In genomic region chr5:126676195-126676624, GRCh38 we compare ENCODE assay signal across 8 cellular contexts.
DNase-seq lines count a peak whose midpoint lies in the region; ATAC-seq and TF ChIP-seq lines count a peak whose summit lies in the region.

No MANE protein-coding gene starts in this region.

- H3K36me3 ChIP-seq in mucosa of descending colon (ENCODE audit: low read depth) = no peaks in the 10 kb centered on the region

- no peak overlapping the region for H3K4me3 Mint-ChIP-seq in activated CD8-positive, alpha-beta T cell treated with anti-CD3 and anti-CD28 coated beads for 36 hours
- H3K4me3 Mint-ChIP-seq in effector memory CD8-positive, alpha-beta T cell = no peak overlapping the region
- H3K4me3 Mint-ChIP-seq in stimulated activated effector memory CD8-positive, alpha-beta T cell treated with anti-CD3 and anti-CD28 coated beads, Interleukin-12 subunit alpha, Interleukin-12 subunit beta, amount 100 ng/mL, for 72 hours = no peak overlapping the region

- H3K27ac Mint-ChIP-seq in activated CD8-positive, alpha-beta T cell treated with anti-CD3 and anti-CD28 coated beads for 36 hours = peak overlapping the region; percentile 53
- no peak overlapping the region for H3K27ac Mint-ChIP-seq in effector memory CD8-positive, alpha-beta T cell
- H3K27ac Mint-ChIP-seq in stimulated activated effector memory CD8-positive, alpha-beta T cell treated with anti-CD3 and anti-CD28 coated beads, Interleukin-12 subunit alpha, Interleukin-12 subunit beta, amount 100 ng/mL, for 72 hours = peak overlapping the region; percentile 4

- intact Hi-C loops in activated CD8-positive, alpha-beta T cell treated with anti-CD3 and anti-CD28 coated beads for 36 hours (cut with micrococcal nuclease) = loop anchor here (1.0 kb wide), 1 partner anchor 104 kb away; no protein-coding TSS in a partner anchor
- intact Hi-C loops in mucosa of descending colon (cut with DNase I, micrococcal nuclease) = loop anchor here in 1 of 2 donors (5.0 kb wide), 1 partner anchor 106 kb away; no protein-coding TSS in a partner anchor

- no peaks in the 10 kb centered on the region for H3K27me3 Mint-ChIP-seq in activated CD8-positive, alpha-beta T cell treated with anti-CD3 and anti-CD28 coated beads for 36 hours
- H3K27me3 Mint-ChIP-seq in effector memory CD8-positive, alpha-beta T cell = no peaks in the 10 kb centered on the region

- peak; percentile 58 for ATAC-seq in GM18909 (IDR thresholded peaks at IDR 0.05; ENCODE audit: poor library complexity, unreplicated experiment)
- peak; percentile 52 for ATAC-seq in HG03280 (IDR thresholded peaks at IDR 0.05; ENCODE audit: unreplicated experiment)
- ATAC-seq in activated CD8-positive, alpha-beta T cell treated with anti-CD3 and anti-CD28 coated beads for 36 hours = peak; percentile 86
- peak; percentile 93 for ATAC-seq in effector memory CD8-positive, alpha-beta T cell (replicated peaks)
- peak; percentile 73 for ATAC-seq in mucosa of descending colon
- ATAC-seq in stimulated activated effector memory CD8-positive, alpha-beta T cell treated with anti-CD3 and anti-CD28 coated beads, Interleukin-12 subunit alpha, Interleukin-12 subunit beta, amount 100 ng/mL, for 72 hours = peak; percentile 81

- H3K4me1 Mint-ChIP-seq in activated CD8-positive, alpha-beta T cell treated with anti-CD3 and anti-CD28 coated beads for 36 hours (ENCODE audit: low read depth) = peaks cover 3% of the 10 kb centered on the region
- peaks cover 3 to 4% of the 10 kb centered on the region in 2 donors for H3K4me1 Mint-ChIP-seq in effector memory CD8-positive, alpha-beta T cell (ENCODE audit: low read depth in 2 of 2)
- peaks cover 6% of the 10 kb centered on the region for H3K4me1 Mint-ChIP-seq in stimulated activated effector memory CD8-positive, alpha-beta T cell treated with anti-CD3 and anti-CD28 coated beads, Interleukin-12 subunit alpha, Interleukin-12 subunit beta, amount 100 ng/mL, for 72 hours

- TF ChIP-seq CTCF in activated CD8-positive, alpha-beta T cell treated with anti-CD3 and anti-CD28 coated beads for 36 hours (IDR thresholded peaks at IDR 0.05) = peak; percentile 83
- TF ChIP-seq CTCF in mucosa of descending colon (IDR thresholded peaks at IDR 0.05) = peak; percentile 60

- peaks cover 18% of the 10 kb centered on the region for H3K4me1 ChIP-seq in mucosa of descending colon (ENCODE audit: low read depth)

- no peaks in the 10 kb centered on the region for H3K36me3 Mint-ChIP-seq in activated CD8-positive, alpha-beta T cell treated with anti-CD3 and anti-CD28 coated beads for 36 hours (ENCODE audit: low read depth)
- H3K36me3 Mint-ChIP-seq in effector memory CD8-positive, alpha-beta T cell (ENCODE audit: insufficient read depth) = no peaks in the 10 kb centered on the region
- no peaks in the 10 kb centered on the region for H3K36me3 Mint-ChIP-seq in stimulated activated effector memory CD8-positive, alpha-beta T cell treated with anti-CD3 and anti-CD28 coated beads, Interleukin-12 subunit alpha, Interleukin-12 subunit beta, amount 100 ng/mL, for 72 hours

- DNase-seq in AG20443 (ENCODE audit: low spot score) = peak; percentile 84
- DNase-seq in NCI-H774 (lab: John Stamatoyannopoulos, UW) = peak; percentile 42
- peak; percentile 74 for DNase-seq in activated CD8-positive, alpha-beta T cell treated with anti-CD3 and anti-CD28 coated beads for 36 hours
- peak; percentile 60 to 67 (median 63) for DNase-seq in effector memory CD8-positive, alpha-beta T cell
- DNase-seq in mucosa of descending colon = peak in 1 of 3 donors; percentile 77
- DNase-seq in stimulated activated effector memory CD8-positive, alpha-beta T cell treated with anti-CD3 and anti-CD28 coated beads, Interleukin-12 subunit alpha, Interleukin-12 subunit beta, amount 100 ng/mL, for 72 hours (ENCODE audit: low spot score in 2 of 2) = peak; percentile 41 to 76

- H3K9me3 ChIP-seq in mucosa of descending colon = no peaks in the 10 kb centered on the region

- H3K9me3 Mint-ChIP-seq in activated CD8-positive, alpha-beta T cell treated with anti-CD3 and anti-CD28 coated beads for 36 hours = no peaks in the 10 kb centered on the region
- no peaks in the 10 kb centered on the region for H3K9me3 Mint-ChIP-seq in effector memory CD8-positive, alpha-beta T cell
- peaks cover 6% of the 10 kb centered on the region for H3K9me3 Mint-ChIP-seq in stimulated activated effector memory CD8-positive, alpha-beta T cell treated with anti-CD3 and anti-CD28 coated beads, Interleukin-12 subunit alpha, Interleukin-12 subunit beta, amount 100 ng/mL, for 72 hours

- CTCF ChIA-PET in activated CD8-positive, alpha-beta T cell treated with anti-CD3 and anti-CD28 coated beads for 36 hours (lab: Charles Lee) = interaction anchor here (0.9 to 13.6 kb wide), 29 partner anchors 10 to 638 kb away, joined by 3 to 277 read pairs (median 5); partner anchors contain the start of gene LMNB1

- H3K4me3 ChIP-seq in mucosa of descending colon = no peak overlapping the region

- POLR2A ChIA-PET in activated CD8-positive, alpha-beta T cell treated with anti-CD3 and anti-CD28 coated beads for 36 hours (lab: Charles Lee) = interaction anchor here (0.7 to 8.1 kb wide), 4 partner anchors 8 to 110 kb away, joined by 3 to 62 read pairs (median 3); partner anchors contain the start of gene LMNB1

Comparison
In these comparisons a context has a peak if more than half of its experiments do, and no peak if none do; other contexts are left out.
1. H3K27ac Mint-ChIP-seq: peak in activated CD8-positive, alpha-beta T cell treated with anti-CD3 and anti-CD28 coated beads for 36 hours (single experiment) and stimulated activated effector memory CD8-positive, alpha-beta T cell treated with anti-CD3 and anti-CD28 coated beads, Interleukin-12 subunit alpha, Interleukin-12 subunit beta, amount 100 ng/mL, for 72 hours (single experiment); none in effector memory CD8-positive, alpha-beta T cell (0 of 2).
2. Peak in every context shown above with its lines, with median percentiles within 50 percentile points of each other: ATAC-seq.